1 cellular context compared by ENCODE assay signal in genomic region chr2:8133331-8133730, GRCh38.
TF ChIP-seq lines count a peak whose summit lies in the region.

No MANE protein-coding gene starts in this region.

TF ChIP-seq in HepG2, 621 proteins besides CTCF, POLR2A, EP300 and RAD21 (continued from another document):
- TF ChIP-seq ZBTB33 (CRISPR knock-in tag; IDR thresholded peaks at IDR 0.05): peak; percentile 91
- no peak for TF ChIP-seq ZNF354B (CRISPR knock-in tag; IDR thresholded peaks at IDR 0.05)
- TF ChIP-seq SNRNP70 (IDR thresholded peaks at IDR 0.05; ENCODE audit: low read depth, low read length): no peak
- TF ChIP-seq MIXL1 (CRISPR knock-in tag; IDR thresholded peaks at IDR 0.05): no peak
